ENCODE assay signal across 1 cellular context in the genomic region with DNA sequence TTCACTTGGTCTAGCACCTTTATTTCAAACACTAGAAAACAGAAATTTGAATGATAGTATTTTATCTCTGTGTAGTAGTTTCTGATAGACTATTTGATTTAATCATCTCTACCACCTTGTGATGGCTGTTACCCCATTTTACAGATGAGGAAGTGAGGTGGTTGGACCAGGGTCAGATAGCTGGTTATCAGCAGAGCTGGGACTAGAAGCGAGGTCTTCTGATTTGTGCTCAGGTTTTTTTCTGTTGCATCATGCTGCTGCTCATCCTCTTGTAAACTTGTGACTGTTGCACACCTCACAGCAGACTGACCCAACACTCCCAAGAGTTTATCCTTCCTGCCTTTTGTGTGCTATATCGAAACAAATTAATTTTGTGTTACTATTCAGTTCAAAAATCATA.
TF ChIP-seq lines count a peak whose summit lies in the region.

No MANE protein-coding gene starts in this region.

TF ChIP-seq in K562, 482 proteins besides CTCF, POLR2A, EP300 and RAD21 (continued from another document and continues in another):
- TF ChIP-seq TOE1 (IDR thresholded peaks at IDR 0.05; ENCODE audit: borderline replicate concordance) = no peak
- TF ChIP-seq TOE1 (CRISPR knock-in tag; IDR thresholded peaks at IDR 0.05; ENCODE audit: borderline replicate concordance, low read depth) = no peak
- TF ChIP-seq, protein P1, sequence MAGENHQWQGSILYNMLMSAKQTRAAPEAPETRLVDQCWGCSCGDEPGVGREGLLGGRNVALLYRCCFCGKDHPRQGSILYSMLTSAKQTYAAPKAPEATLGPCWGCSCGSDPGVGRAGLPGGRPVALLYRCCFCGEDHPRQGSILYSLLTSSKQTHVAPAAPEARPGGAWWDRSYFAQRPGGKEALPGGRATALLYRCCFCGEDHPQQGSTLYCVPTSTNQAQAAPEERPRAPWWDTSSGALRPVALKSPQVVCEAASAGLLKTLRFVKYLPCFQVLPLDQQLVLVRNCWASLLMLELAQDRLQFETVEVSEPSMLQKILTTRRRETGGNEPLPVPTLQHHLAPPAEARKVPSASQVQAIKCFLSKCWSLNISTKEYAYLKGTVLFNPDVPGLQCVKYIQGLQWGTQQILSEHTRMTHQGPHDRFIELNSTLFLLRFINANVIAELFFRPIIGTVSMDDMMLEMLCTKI (IDR thresholded peaks at IDR 0.05; ENCODE audit: partially characterized antibody) = no peak
- no peak for TF ChIP-seq ZC3H11A (IDR thresholded peaks at IDR 0.05; ENCODE audit: low read depth, low read length)
- TF ChIP-seq ZNF644 (tag; IDR thresholded peaks at IDR 0.05; ENCODE audit: low read depth) = no peak
- TF ChIP-seq NBN (IDR thresholded peaks at IDR 0.05; ENCODE audit: low read depth) = peak; percentile 35; the same call in 1 of the 2 replicates
- TF ChIP-seq CBX5 (IDR thresholded peaks at IDR 0.05; ENCODE audit: borderline replicate concordance, low read depth) = no peak
- TF ChIP-seq KDM1A (IDR thresholded peaks at IDR 0.05) = peak; percentile 57 to 69
- no peak for TF ChIP-seq SMAD2 (IDR thresholded peaks at IDR 0.05; ENCODE audit: low read depth, low read length)
- no peak for TF ChIP-seq KLF13 (tag; IDR thresholded peaks at IDR 0.05; ENCODE audit: borderline replicate concordance, low read depth)
- TF ChIP-seq ZNF444 (CRISPR knock-in tag; IDR thresholded peaks at IDR 0.05) = no peak
- no peak for TF ChIP-seq ZNF695 (CRISPR knock-in tag; IDR thresholded peaks at IDR 0.05)
- TF ChIP-seq MEF2A (IDR thresholded peaks at IDR 0.05; ENCODE audit: control insufficient read depth, low read depth, low read length) = no peak
- TF ChIP-seq CBX2 (IDR thresholded peaks at IDR 0.05; ENCODE audit: insufficient read depth, low read length, poor library complexity, severe bottlenecking) = no peak
- no peak for TF ChIP-seq PCBP1 (IDR thresholded peaks at IDR 0.05; ENCODE audit: low read depth, low read length, poor library complexity, severe bottlenecking)
- no peak for TF ChIP-seq ZNF707 (CRISPR knock-in tag; conservative IDR thresholded peaks at IDR 0.05)
- no peak for TF ChIP-seq SNRNP70 (optimal IDR thresholded peaks at IDR 0.05; ENCODE audit: low read depth, low read length)
- no peak for TF ChIP-seq RB1 (IDR thresholded peaks at IDR 0.05; ENCODE audit: low read depth)
- TF ChIP-seq PHTF2 (CRISPR knock-in tag; IDR thresholded peaks at IDR 0.05) = no peak
- TF ChIP-seq KLF10 (CRISPR knock-in tag; IDR thresholded peaks at IDR 0.05) = no peak
- no peak for TF ChIP-seq ZNF699 (CRISPR knock-in tag; IDR thresholded peaks at IDR 0.05; ENCODE audit: insufficient replicate concordance)
- TF ChIP-seq, protein P2, sequence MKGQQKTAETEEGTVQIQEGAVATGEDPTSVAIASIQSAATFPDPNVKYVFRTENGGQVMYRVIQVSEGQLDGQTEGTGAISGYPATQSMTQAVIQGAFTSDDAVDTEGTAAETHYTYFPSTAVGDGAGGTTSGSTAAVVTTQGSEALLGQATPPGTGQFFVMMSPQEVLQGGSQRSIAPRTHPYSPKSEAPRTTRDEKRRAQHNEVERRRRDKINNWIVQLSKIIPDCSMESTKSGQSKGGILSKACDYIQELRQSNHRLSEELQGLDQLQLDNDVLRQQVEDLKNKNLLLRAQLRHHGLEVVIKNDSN (CRISPR knock-in tag; IDR thresholded peaks at IDR 0.05) = no peak
- no peak for TF ChIP-seq RFX5 (IDR thresholded peaks at IDR 0.05; ENCODE audit: low read depth, low read length)
- TF ChIP-seq MECOM (CRISPR knock-in tag; IDR thresholded peaks at IDR 0.05) = peak; percentile 83; the same call in 1 of the 2 replicates
- no peak for TF ChIP-seq MED1 (CRISPR knock-in tag; IDR thresholded peaks at IDR 0.05; ENCODE audit: borderline replicate concordance)
- no peak for TF ChIP-seq ZNF785 (CRISPR knock-in tag; IDR thresholded peaks at IDR 0.05)
- no peak for TF ChIP-seq RBM14 (IDR thresholded peaks at IDR 0.05; ENCODE audit: borderline replicate concordance, insufficient read depth, low read depth, low read length)
- TF ChIP-seq HNRNPUL1 (IDR thresholded peaks at IDR 0.05; ENCODE audit: low read length) = no peak
- TF ChIP-seq RHOXF2B (CRISPR knock-in tag; conservative IDR thresholded peaks at IDR 0.05) = no peak
- no peak for TF ChIP-seq EHMT2 (IDR thresholded peaks at IDR 0.05)
- TF ChIP-seq, protein P3, sequence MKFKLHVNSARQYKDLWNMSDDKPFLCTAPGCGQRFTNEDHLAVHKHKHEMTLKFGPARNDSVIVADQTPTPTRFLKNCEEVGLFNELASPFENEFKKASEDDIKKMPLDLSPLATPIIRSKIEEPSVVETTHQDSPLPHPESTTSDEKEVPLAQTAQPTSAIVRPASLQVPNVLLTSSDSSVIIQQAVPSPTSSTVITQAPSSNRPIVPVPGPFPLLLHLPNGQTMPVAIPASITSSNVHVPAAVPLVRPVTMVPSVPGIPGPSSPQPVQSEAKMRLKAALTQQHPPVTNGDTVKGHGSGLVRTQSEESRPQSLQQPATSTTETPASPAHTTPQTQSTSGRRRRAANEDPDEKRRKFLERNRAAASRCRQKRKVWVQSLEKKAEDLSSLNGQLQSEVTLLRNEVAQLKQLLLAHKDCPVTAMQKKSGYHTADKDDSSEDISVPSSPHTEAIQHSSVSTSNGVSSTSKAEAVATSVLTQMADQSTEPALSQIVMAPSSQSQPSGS (CRISPR knock-in tag; IDR thresholded peaks at IDR 0.05) = no peak
- TF ChIP-seq, protein P4, sequence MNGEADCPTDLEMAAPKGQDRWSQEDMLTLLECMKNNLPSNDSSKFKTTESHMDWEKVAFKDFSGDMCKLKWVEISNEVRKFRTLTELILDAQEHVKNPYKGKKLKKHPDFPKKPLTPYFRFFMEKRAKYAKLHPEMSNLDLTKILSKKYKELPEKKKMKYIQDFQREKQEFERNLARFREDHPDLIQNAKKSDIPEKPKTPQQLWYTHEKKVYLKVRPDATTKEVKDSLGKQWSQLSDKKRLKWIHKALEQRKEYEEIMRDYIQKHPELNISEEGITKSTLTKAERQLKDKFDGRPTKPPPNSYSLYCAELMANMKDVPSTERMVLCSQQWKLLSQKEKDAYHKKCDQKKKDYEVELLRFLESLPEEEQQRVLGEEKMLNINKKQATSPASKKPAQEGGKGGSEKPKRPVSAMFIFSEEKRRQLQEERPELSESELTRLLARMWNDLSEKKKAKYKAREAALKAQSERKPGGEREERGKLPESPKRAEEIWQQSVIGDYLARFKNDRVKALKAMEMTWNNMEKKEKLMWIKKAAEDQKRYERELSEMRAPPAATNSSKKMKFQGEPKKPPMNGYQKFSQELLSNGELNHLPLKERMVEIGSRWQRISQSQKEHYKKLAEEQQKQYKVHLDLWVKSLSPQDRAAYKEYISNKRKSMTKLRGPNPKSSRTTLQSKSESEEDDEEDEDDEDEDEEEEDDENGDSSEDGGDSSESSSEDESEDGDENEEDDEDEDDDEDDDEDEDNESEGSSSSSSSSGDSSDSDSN (IDR thresholded peaks at IDR 0.05; ENCODE audit: borderline replicate concordance in 1 of 2, low read depth in 2 of 2, low read length in 2 of 2) = no peak
- no peak for TF ChIP-seq ELF2 (CRISPR knock-in tag; IDR thresholded peaks at IDR 0.05)
- TF ChIP-seq, protein P5, sequence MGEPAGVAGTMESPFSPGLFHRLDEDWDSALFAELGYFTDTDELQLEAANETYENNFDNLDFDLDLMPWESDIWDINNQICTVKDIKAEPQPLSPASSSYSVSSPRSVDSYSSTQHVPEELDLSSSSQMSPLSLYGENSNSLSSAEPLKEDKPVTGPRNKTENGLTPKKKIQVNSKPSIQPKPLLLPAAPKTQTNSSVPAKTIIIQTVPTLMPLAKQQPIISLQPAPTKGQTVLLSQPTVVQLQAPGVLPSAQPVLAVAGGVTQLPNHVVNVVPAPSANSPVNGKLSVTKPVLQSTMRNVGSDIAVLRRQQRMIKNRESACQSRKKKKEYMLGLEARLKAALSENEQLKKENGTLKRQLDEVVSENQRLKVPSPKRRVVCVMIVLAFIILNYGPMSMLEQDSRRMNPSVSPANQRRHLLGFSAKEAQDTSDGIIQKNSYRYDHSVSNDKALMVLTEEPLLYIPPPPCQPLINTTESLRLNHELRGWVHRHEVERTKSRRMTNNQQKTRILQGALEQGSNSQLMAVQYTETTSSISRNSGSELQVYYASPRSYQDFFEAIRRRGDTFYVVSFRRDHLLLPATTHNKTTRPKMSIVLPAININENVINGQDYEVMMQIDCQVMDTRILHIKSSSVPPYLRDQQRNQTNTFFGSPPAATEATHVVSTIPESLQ (CRISPR knock-in tag; IDR thresholded peaks at IDR 0.05) = no peak
- no peak for TF ChIP-seq ZFP1 (CRISPR knock-in tag; IDR thresholded peaks at IDR 0.05)
- no peak for TF ChIP-seq HOXB6 (CRISPR knock-in tag; IDR thresholded peaks at IDR 0.05; ENCODE audit: borderline replicate concordance)
- TF ChIP-seq, protein P6, sequence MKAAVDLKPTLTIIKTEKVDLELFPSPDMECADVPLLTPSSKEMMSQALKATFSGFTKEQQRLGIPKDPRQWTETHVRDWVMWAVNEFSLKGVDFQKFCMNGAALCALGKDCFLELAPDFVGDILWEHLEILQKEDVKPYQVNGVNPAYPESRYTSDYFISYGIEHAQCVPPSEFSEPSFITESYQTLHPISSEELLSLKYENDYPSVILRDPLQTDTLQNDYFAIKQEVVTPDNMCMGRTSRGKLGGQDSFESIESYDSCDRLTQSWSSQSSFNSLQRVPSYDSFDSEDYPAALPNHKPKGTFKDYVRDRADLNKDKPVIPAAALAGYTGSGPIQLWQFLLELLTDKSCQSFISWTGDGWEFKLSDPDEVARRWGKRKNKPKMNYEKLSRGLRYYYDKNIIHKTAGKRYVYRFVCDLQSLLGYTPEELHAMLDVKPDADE (conservative IDR thresholded peaks at IDR 0.05; ENCODE audit: control insufficient read depth, low read depth, low read length) = no peak
- no peak for TF ChIP-seq ILK (tag; IDR thresholded peaks at IDR 0.05; ENCODE audit: borderline replicate concordance, low read depth)
- no peak for TF ChIP-seq SP1 (CRISPR knock-in tag; IDR thresholded peaks at IDR 0.05)
- no peak for TF ChIP-seq FOXJ3 (CRISPR knock-in tag; IDR thresholded peaks at IDR 0.05)
- no peak for TF ChIP-seq ILF3 (IDR thresholded peaks at IDR 0.05; ENCODE audit: borderline replicate concordance)
- no peak for TF ChIP-seq ZNF780A (CRISPR knock-in tag; IDR thresholded peaks at IDR 0.05)
- no peak for TF ChIP-seq ZBTB7A (IDR thresholded peaks at IDR 0.05; ENCODE audit: borderline replicate concordance, control insufficient read depth, low read depth, low read length)
- TF ChIP-seq DDX20 (tag; IDR thresholded peaks at IDR 0.05; ENCODE audit: low read depth) = no peak
- no peak for TF ChIP-seq TSC22D4 (tag; IDR thresholded peaks at IDR 0.05)
- no peak for TF ChIP-seq MBD2 (IDR thresholded peaks at IDR 0.05; ENCODE audit: borderline replicate concordance, low read depth)
- no peak for TF ChIP-seq CBX3 (IDR thresholded peaks at IDR 0.05; ENCODE audit: borderline replicate concordance in 1 of 2, low read length in 2 of 2)
- TF ChIP-seq, protein P7, sequence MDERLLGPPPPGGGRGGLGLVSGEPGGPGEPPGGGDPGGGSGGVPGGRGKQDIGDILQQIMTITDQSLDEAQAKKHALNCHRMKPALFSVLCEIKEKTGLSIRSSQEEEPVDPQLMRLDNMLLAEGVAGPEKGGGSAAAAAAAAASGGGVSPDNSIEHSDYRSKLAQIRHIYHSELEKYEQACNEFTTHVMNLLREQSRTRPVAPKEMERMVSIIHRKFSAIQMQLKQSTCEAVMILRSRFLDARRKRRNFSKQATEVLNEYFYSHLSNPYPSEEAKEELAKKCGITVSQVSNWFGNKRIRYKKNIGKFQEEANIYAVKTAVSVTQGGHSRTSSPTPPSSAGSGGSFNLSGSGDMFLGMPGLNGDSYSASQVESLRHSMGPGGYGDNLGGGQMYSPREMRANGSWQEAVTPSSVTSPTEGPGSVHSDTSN (CRISPR knock-in tag; IDR thresholded peaks at IDR 0.05; ENCODE audit: low read depth) = no peak
- TF ChIP-seq, protein P7 (tag; conservative IDR thresholded peaks at IDR 0.05; ENCODE audit: low read depth) = no peak
- no peak for TF ChIP-seq CHD4 (IDR thresholded peaks at IDR 0.05; ENCODE audit: insufficient read depth, insufficient replicate concordance, low read depth, low read length, poor library complexity, severe bottlenecking)
- TF ChIP-seq NCOR1 (IDR thresholded peaks at IDR 0.05) = peak; percentile 36; the same call in 1 of the 2 replicates
- no peak for TF ChIP-seq PHF8 (IDR thresholded peaks at IDR 0.05; ENCODE audit: borderline replicate concordance, low read length)
- TF ChIP-seq, protein P8, sequence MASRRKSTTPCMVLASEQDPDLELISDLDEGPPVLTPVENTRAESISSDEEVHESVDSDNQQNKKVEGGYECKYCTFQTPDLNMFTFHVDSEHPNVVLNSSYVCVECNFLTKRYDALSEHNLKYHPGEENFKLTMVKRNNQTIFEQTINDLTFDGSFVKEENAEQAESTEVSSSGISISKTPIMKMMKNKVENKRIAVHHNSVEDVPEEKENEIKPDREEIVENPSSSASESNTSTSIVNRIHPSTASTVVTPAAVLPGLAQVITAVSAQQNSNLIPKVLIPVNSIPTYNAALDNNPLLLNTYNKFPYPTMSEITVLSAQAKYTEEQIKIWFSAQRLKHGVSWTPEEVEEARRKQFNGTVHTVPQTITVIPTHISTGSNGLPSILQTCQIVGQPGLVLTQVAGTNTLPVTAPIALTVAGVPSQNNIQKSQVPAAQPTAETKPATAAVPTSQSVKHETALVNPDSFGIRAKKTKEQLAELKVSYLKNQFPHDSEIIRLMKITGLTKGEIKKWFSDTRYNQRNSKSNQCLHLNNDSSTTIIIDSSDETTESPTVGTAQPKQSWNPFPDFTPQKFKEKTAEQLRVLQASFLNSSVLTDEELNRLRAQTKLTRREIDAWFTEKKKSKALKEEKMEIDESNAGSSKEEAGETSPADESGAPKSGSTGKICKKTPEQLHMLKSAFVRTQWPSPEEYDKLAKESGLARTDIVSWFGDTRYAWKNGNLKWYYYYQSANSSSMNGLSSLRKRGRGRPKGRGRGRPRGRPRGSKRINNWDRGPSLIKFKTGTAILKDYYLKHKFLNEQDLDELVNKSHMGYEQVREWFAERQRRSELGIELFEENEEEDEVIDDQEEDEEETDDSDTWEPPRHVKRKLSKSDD (conservative IDR thresholded peaks at IDR 0.05; ENCODE audit: low read length) = no peak
- TF ChIP-seq ZBED1 (IDR thresholded peaks at IDR 0.05) = no peak
- TF ChIP-seq ZNF124 (CRISPR knock-in tag; IDR thresholded peaks at IDR 0.05) = no peak
- TF ChIP-seq ZNF232 (CRISPR knock-in tag; IDR thresholded peaks at IDR 0.05) = no peak
- no peak for TF ChIP-seq ZNF121 (CRISPR knock-in tag; conservative IDR thresholded peaks at IDR 0.05)
- TF ChIP-seq, protein P9, sequence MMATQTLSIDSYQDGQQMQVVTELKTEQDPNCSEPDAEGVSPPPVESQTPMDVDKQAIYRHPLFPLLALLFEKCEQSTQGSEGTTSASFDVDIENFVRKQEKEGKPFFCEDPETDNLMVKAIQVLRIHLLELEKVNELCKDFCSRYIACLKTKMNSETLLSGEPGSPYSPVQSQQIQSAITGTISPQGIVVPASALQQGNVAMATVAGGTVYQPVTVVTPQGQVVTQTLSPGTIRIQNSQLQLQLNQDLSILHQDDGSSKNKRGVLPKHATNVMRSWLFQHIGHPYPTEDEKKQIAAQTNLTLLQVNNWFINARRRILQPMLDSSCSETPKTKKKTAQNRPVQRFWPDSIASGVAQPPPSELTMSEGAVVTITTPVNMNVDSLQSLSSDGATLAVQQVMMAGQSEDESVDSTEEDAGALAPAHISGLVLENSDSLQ (IDR thresholded peaks at IDR 0.05) = no peak
